8 cellular contexts compared by ENCODE assay signal in genomic region chr19:3275068-3275582, GRCh38. TPM values are rescaled to one million over a fixed set of nuclear protein-coding genes. Genes with fewer than 3 reads are reported as not detected.
DNase-seq lines count a peak whose midpoint lies in the region; ATAC-seq and TF ChIP-seq lines count a peak whose summit lies in the region.

No MANE protein-coding gene starts in this region.

- TF ChIP-seq POLR2A in esophagus muscularis mucosa (IDR thresholded peaks at IDR 0.05; ENCODE audit: low read depth) (no peak), sigmoid colon (IDR thresholded peaks at IDR 0.05) (no peak)

- H3K4me3 ChIP-seq in GM08714 (ENCODE audit: low read length) (peak overlapping the region; percentile 33; the same call in 1 of the 2 replicates), Karpas-422 (ENCODE audit: low read length) (peak overlapping the region; percentile 52; the same call in 1 of the 2 replicates), esophagus muscularis mucosa (peak overlapping the region; percentile 40 to 53 (median 45)), sigmoid colon (peak overlapping the region in 3 of 4 donors; percentile 25 to 42 (median 35))

- TF ChIP-seq CTCF in esophagus muscularis mucosa (IDR thresholded peaks at IDR 0.05), result peak in 1 of 3 experiments; percentile 6
- no peak for TF ChIP-seq CTCF in sigmoid colon (IDR thresholded peaks at IDR 0.05)

- peak; percentile 80 for DNase-seq in Karpas-422
- DNase-seq in activated CD4-positive, CD25-positive, alpha-beta regulatory T cell treated with anti-CD3 and anti-CD28 coated beads, Interleukin-2, amount 50 U/mL, for 72 hours, result peak; percentile 36
- DNase-seq in esophagus muscularis mucosa (ENCODE audit: extremely low spot score), result no peak
- DNase-seq in sigmoid colon, result no peak
- DNase-seq in HT-29 (ENCODE audit: low spot score), result no peak

- H3K9me3 ChIP-seq in Karpas-422 (ENCODE audit: low read length) (no peaks in the 10 kb centered on the region), esophagus muscularis mucosa (peaks cover 0 to 16% (median 13%) of the 10 kb centered on the region in 4 donors), sigmoid colon (peaks cover 0 to 6% (median 5%) of the 10 kb centered on the region in 4 donors)

- H3K4me1 ChIP-seq in Karpas-422 (ENCODE audit: low read length) (peaks cover 7% of the 10 kb centered on the region; the same call in 1 of the 2 replicates), esophagus muscularis mucosa (peaks cover 3 to 18% (median 16%) of the 10 kb centered on the region in 4 donors), sigmoid colon (peaks cover 0 to 17% (median 8%) of the 10 kb centered on the region in 4 donors)

- TF ChIP-seq EP300 in esophagus muscularis mucosa (IDR thresholded peaks at IDR 0.05) (no peak), sigmoid colon (IDR thresholded peaks at IDR 0.05) (no peak)

- ATAC-seq in GM19324 (IDR thresholded peaks at IDR 0.05; ENCODE audit: low FRiP score, unreplicated experiment) (no peak), HG03108 (IDR thresholded peaks at IDR 0.05; ENCODE audit: unreplicated experiment) (no peak)

- peak overlapping the region; percentile 56 for H3K4me2 ChIP-seq in Karpas-422 (ENCODE audit: low read depth, low read length, poor library complexity, severe bottlenecking)

- intact Hi-C loops in esophagus muscularis mucosa (cut with DNase I) (no loop called here), sigmoid colon (cut with DNase I) (no loop called here)

- WGBS in esophagus muscularis mucosa, result 2% methylated on average over 4 of the region's 16 CpGs
- 2 to 3% methylated on average over 16 of the region's 16 CpGs for WGBS in sigmoid colon, 2 donors

- H3K79me2 ChIP-seq in Karpas-422 (ENCODE audit: low read length), result no peaks in the 10 kb centered on the region

- no peaks in the 10 kb centered on the region for H3K36me3 ChIP-seq in Karpas-422 (ENCODE audit: insufficient read depth, low read length)
- H3K36me3 ChIP-seq in esophagus muscularis mucosa, result no peaks in the 10 kb centered on the region
- no peaks in the 10 kb centered on the region for H3K36me3 ChIP-seq in sigmoid colon

- H3K27me3 ChIP-seq in Karpas-422 (ENCODE audit: low read length) (no peaks in the 10 kb centered on the region), esophagus muscularis mucosa (peaks cover 0 to 99% (median 29%) of the 10 kb centered on the region in 4 donors), sigmoid colon (peaks cover 31 to 94% (median 71%) of the 10 kb centered on the region in 3 donors)

- no peaks in the 10 kb centered on the region for H3K9me2 ChIP-seq in Karpas-422 (replicated peaks; ENCODE audit: insufficient read depth, low read length)

- H4K20me1 ChIP-seq in Karpas-422 (ENCODE audit: insufficient read depth, low read depth, low read length), result no peaks in the 10 kb centered on the region

- H2AFZ ChIP-seq in Karpas-422 (ENCODE audit: low read length), result no peak overlapping the region; the same call in 1 of the 2 replicates

- H3K27ac ChIP-seq in Karpas-422 (ENCODE audit: low read length) (no peak overlapping the region), esophagus muscularis mucosa (replicated peaks in 1 of 4) (no peak overlapping the region), sigmoid colon (no peak overlapping the region)

- H3K9ac ChIP-seq in Karpas-422 (ENCODE audit: low read length), result peak overlapping the region; percentile 47; the same call in 1 of the 2 replicates

RNA-seq across cellular contexts. Expression of gene CELF5, which starts 50.7 kb away (rescaled TPM):
- total RNA-seq in Karpas-422 (2014; rRNA removed; shearing (Covaris generic); ENCODE audit: low replicate concordance), result not detected in 2 replicates
- under 1 TPM in 1 of 4 donors, not detected in 3; 0.17 TPM for total RNA-seq in esophagus muscularis mucosa
- 1 to 10 TPM in 2 of 4 donors, under 1 TPM in 2; 0.33 to 1.1 (median 0.72) TPM for total RNA-seq in sigmoid colon
- polyA plus RNA-seq in sigmoid colon, result under 1 TPM in 2 of 3 donors, not detected in 1; under 0.01 to 0.38 TPM
- total RNA-seq in HT-29 (2014; rRNA removed; shearing (Covaris generic)), result 0.10 and 0.53 TPM in 2 replicates

Comparison
In these comparisons a context has a peak if more than half of its experiments do, and no peak if none do; other contexts are left out.
1. DNase-seq: peak in Karpas-422 (single experiment) and activated CD4-positive, CD25-positive, alpha-beta regulatory T cell treated with anti-CD3 and anti-CD28 coated beads, Interleukin-2, amount 50 U/mL, for 72 hours (single experiment); none in esophagus muscularis mucosa (single experiment), sigmoid colon (single experiment) and HT-29 (single experiment).
2. Peak in every context shown above with its lines, with median percentiles within 50 percentile points of each other: H3K4me3 ChIP-seq.